In genomic region chr4:686371-687040, GRCh38 we compare ENCODE assay signal across 2 cellular contexts.
TF ChIP-seq lines count a peak whose summit lies in the region.

No MANE protein-coding gene starts in this region.

TF ChIP-seq in SK-N-SH treated with all-trans-retinoic acid at 6 μM for 48 hours, 23 proteins besides CTCF, POLR2A, EP300 and RAD21:
- no peak for TF ChIP-seq ESRRG (CRISPR knock-in tag; IDR thresholded peaks at IDR 0.05)
- no peak for TF ChIP-seq ZNF70 (CRISPR knock-in tag; IDR thresholded peaks at IDR 0.05)
- TF ChIP-seq ZC3H10 (CRISPR knock-in tag; IDR thresholded peaks at IDR 0.05): no peak
- TF ChIP-seq RARB (CRISPR knock-in tag; IDR thresholded peaks at IDR 0.05): no peak
- no peak for TF ChIP-seq TSHZ2 (CRISPR knock-in tag; IDR thresholded peaks at IDR 0.05)
- no peak for TF ChIP-seq POU6F1 (CRISPR knock-in tag; IDR thresholded peaks at IDR 0.05; ENCODE audit: borderline replicate concordance, low read depth)
- TF ChIP-seq ZFP3 (CRISPR knock-in tag; IDR thresholded peaks at IDR 0.05): no peak
- no peak for TF ChIP-seq TCF4 (CRISPR knock-in tag; IDR thresholded peaks at IDR 0.05; ENCODE audit: borderline replicate concordance)
- TF ChIP-seq TOX (CRISPR knock-in tag; IDR thresholded peaks at IDR 0.05; ENCODE audit: borderline replicate concordance): no peak
- TF ChIP-seq SNAI2 (CRISPR knock-in tag; IDR thresholded peaks at IDR 0.05): no peak
- TF ChIP-seq ZFP30 (CRISPR knock-in tag; IDR thresholded peaks at IDR 0.05): no peak
- no peak for TF ChIP-seq OSR1 (CRISPR knock-in tag; IDR thresholded peaks at IDR 0.05)
- TF ChIP-seq BACH2 (CRISPR knock-in tag; IDR thresholded peaks at IDR 0.05; ENCODE audit: borderline replicate concordance): no peak
- TF ChIP-seq ZNF565 (CRISPR knock-in tag; conservative IDR thresholded peaks at IDR 0.05; ENCODE audit: low read depth): no peak
- TF ChIP-seq CSDC2 (CRISPR knock-in tag; IDR thresholded peaks at IDR 0.05): no peak
- no peak for TF ChIP-seq GLIS3 (CRISPR knock-in tag; IDR thresholded peaks at IDR 0.05)
- TF ChIP-seq ARNTL (CRISPR knock-in tag; IDR thresholded peaks at IDR 0.05; ENCODE audit: borderline replicate concordance, low read depth): no peak

TF ChIP-seq in SK-N-SH, 30 proteins besides CTCF, POLR2A, EP300 and RAD21:
- TF ChIP-seq GABPA (IDR thresholded peaks at IDR 0.05; ENCODE audit: low read depth) (no peak), POLR2AphosphoS5 (IDR thresholded peaks at IDR 0.05; ENCODE audit: low read depth, low read length) (no peak), JUND (IDR thresholded peaks at IDR 0.05) (no peak), USF1 (IDR thresholded peaks at IDR 0.05; ENCODE audit: borderline replicate concordance, low read depth) (no peak), MAX (IDR thresholded peaks at IDR 0.05; ENCODE audit: low read depth) (no peak), SMC3 (IDR thresholded peaks at IDR 0.05; ENCODE audit: low read depth, low read length) (no peak)
